Comparison of ENCODE assay signal across 1 cellular context in genomic region chr6:108903796-108904195, GRCh38.
TF ChIP-seq lines count a peak whose summit lies in the region.

No MANE protein-coding gene starts in this region.

TF ChIP-seq in IMR-90, 13 proteins besides CTCF, POLR2A, EP300 and RAD21 (continued from another document):
- TF ChIP-seq USF2 (IDR thresholded peaks at IDR 0.05; ENCODE audit: low read depth, low read length) (no peak), MXI1 (IDR thresholded peaks at IDR 0.05; ENCODE audit: borderline replicate concordance, low read depth, low read length) (no peak)
